ENCODE assay signal across 8 cellular contexts in the genomic region with DNA sequence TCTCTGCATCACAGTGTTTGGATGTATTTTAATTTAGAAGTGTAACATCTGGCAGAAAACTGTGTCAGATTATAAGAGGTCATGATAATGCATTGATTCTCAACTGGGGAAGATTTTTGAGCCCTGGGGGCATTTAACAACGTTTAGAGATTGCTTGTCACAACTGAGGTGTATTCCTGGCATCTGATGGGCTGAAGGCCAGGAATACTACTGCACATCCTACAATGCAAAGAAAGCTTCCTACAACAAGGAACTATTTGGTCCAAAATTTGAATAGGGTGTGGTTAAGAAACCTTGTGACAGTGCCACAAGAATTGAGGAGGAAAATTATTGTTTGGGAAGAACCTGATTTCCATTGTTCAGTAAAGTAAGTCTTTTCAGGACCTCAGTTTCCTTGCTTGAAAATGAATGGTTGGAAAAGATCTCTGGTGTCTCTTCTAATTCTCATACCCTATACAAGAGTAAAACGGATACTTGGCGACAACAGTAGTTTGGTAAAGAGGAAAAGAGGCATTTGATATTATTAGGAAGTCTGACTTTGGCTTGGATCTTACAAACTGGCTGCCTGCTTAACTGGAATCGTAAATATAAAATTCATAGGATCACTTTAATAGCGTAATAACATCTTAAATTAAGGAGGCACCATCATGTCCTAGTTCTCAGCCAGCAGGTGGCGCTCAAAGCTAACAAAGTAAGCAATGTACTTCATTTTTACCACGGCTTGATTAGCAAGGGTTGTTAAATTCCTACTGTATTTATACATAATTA. TPM values are rescaled to one million over a fixed set of nuclear protein-coding genes. Genes with fewer than 3 reads are reported as not detected.
DNase-seq lines count a peak whose midpoint lies in the region; ATAC-seq and TF ChIP-seq lines count a peak whose summit lies in the region.

No MANE protein-coding gene starts in this region.

- no peak overlapping the region for H3K27ac ChIP-seq in parathyroid adenoma
- no peak overlapping the region for H3K27ac ChIP-seq in tibial nerve

- H3K9ac ChIP-seq in parathyroid adenoma: no peak overlapping the region

- TF ChIP-seq CTCF in GM10266 (IDR thresholded peaks at IDR 0.05; ENCODE audit: control insufficient read depth, insufficient read depth, low read depth, missing control alignments) (peak; percentile 73), parathyroid adenoma (IDR thresholded peaks at IDR 0.05) (peak; percentile 89), tibial nerve (IDR thresholded peaks at IDR 0.05) (peak; percentile 70 to 82 (median 78))

- H3K36me3 ChIP-seq in MG63: no peaks in the 10 kb centered on the region
- no peaks in the 10 kb centered on the region for H3K36me3 ChIP-seq in parathyroid adenoma (ENCODE audit: control insufficient read depth, insufficient read depth, low read length)
- no peaks in the 10 kb centered on the region for H3K36me3 ChIP-seq in tibial nerve

- DNase-seq in GM10266 (ENCODE audit: extremely low spot score) (peak; percentile 72), MG63 (peak; percentile 22), SK-N-DZ (ENCODE audit: low spot score) (peak; percentile 75), globus pallidus (ENCODE audit: low spot score) (peak; percentile 85), tibial nerve (ENCODE audit: low spot score in 2 of 2) (peak; percentile 75 to 91)
- peak; percentile 81 for DNase-seq in activated naive CD4-positive, alpha-beta T cell treated with Interleukin-2 at 50 U/mL for 16 hours

- 9 to 11% methylated on average over 7 of the region's 7 CpGs for WGBS in tibial nerve, 2 donors

- H3K4me1 ChIP-seq in parathyroid adenoma (no peaks in the 10 kb centered on the region), tibial nerve (peaks cover 0 to 9% (median 0%) of the 10 kb centered on the region in 4 donors)

- TF ChIP-seq POLR2A in tibial nerve (IDR thresholded peaks at IDR 0.05): no peak

- no peaks in the 10 kb centered on the region for H3K9me3 ChIP-seq in MG63
- H3K9me3 ChIP-seq in parathyroid adenoma (ENCODE audit: control insufficient read depth, low read length): no peaks in the 10 kb centered on the region
- peaks cover 0 to 4% (median 0%) of the 10 kb centered on the region in 4 donors for H3K9me3 ChIP-seq in tibial nerve

- H3K27me3 ChIP-seq in MG63 (no peaks in the 10 kb centered on the region), parathyroid adenoma (ENCODE audit: control insufficient read depth, insufficient read depth, low read length) (no peaks in the 10 kb centered on the region), tibial nerve (no peaks in the 10 kb centered on the region)

- no peak overlapping the region for H3K4me2 ChIP-seq in parathyroid adenoma (ENCODE audit: low read length)

- H2AFZ ChIP-seq in parathyroid adenoma: peak overlapping the region; percentile 36

- no peak overlapping the region for H3K4me3 ChIP-seq in MG63
- no peak overlapping the region for H3K4me3 ChIP-seq in parathyroid adenoma (ENCODE audit: low read depth, low read length)
- H3K4me3 ChIP-seq in tibial nerve: no peak overlapping the region

- no peak for TF ChIP-seq EP300 in tibial nerve (IDR thresholded peaks at IDR 0.05)

- no peaks in the 10 kb centered on the region for H3K79me2 ChIP-seq in parathyroid adenoma

- ATAC-seq in HG03565 (IDR thresholded peaks at IDR 0.05; ENCODE audit: unreplicated experiment): no peak

RNA-seq across cellular contexts. Expression of gene DAZL, which starts 4.3 kb away (rescaled TPM):
- total RNA-seq in MG63 (2014; rRNA removed; shearing (Covaris generic); ENCODE audit: low replicate concordance): not detected in 2 replicates
- polyA plus RNA-seq in SK-N-DZ (2014; cell fraction: cytosol; rRNA removed): not detected in 2 replicates
- polyA plus RNA-seq in SK-N-DZ (2014; cell fraction: nucleus; rRNA removed): not detected in 2 replicates
- not detected for total RNA-seq in tibial nerve

Comparison
In these comparisons a context has a peak if more than half of its experiments do, and no peak if none do; other contexts are left out.
1. DNase-seq: peak in every context shown above with its lines; median percentile 85 in globus pallidus; 83 in tibial nerve; 81 in activated naive CD4-positive, alpha-beta T cell treated with Interleukin-2 at 50 U/mL for 16 hours; 75 in SK-N-DZ; 72 in GM10266; 22 in MG63.